In genomic region chr16:49874613-49875237, GRCh38 we compare ENCODE assay signal across 37 cellular contexts. TPM values are rescaled to one million over a fixed set of nuclear protein-coding genes. Genes with fewer than 3 reads are reported as not detected.
"Had no signal": no experiment of that assay in that cellular context is flagged by ENCODE, and none has a peak within 500 bp of the region (broad histone marks: within the 10 kb centered on the region; RNA-seq: fewer than 3 reads in every experiment).

No MANE protein-coding gene starts in this region.

- H3K27ac ChIP-seq: brain microvascular endothelial cell, VCaP had no signal

- H3K9me3 ChIP-seq: MG63 had no signal

- H3K27me3 ChIP-seq: brain microvascular endothelial cell, MG63 had no signal

- H3K4me3 ChIP-seq: MG63 had no signal

- DNase-seq: activated B cell treated with CpG ODN at 0.5 μM for 24 hours; activated CD4-positive, alpha-beta memory T cell treated with anti-CD3 and anti-CD28 coated beads for 36 hours; activated CD4-positive, alpha-beta T cell treated with anti-CD3 and anti-CD28 coated beads for 4 hours; activated CD4-positive, alpha-beta T cell treated with anti-CD3 and anti-CD28 coated beads, Interleukin-2, amount 50 U/mL, for 1 hour; activated CD4-positive, CD25-positive, alpha-beta regulatory T cell treated with anti-CD3 and anti-CD28 coated beads, Interleukin-2, amount 50 U/mL, for 72 hours; activated CD8-positive, alpha-beta memory T cell treated with anti-CD3 and anti-CD28 coated beads, Interleukin-2, amount 10 ng/mL, durations not matched to agents 7 days and 5 days; activated CD8-positive, alpha-beta memory T cell treated with anti-CD3 and anti-CD28 coated beads, Interleukin-2, amount 50 U/mL, for 48 hours; activated effector memory CD4-positive, alpha-beta T cell treated with anti-CD3 and anti-CD28 coated beads, Interleukin-2, amount 50 U/mL, for 16 hours; activated naive CD4-positive, alpha-beta T cell; activated naive CD4-positive, alpha-beta T cell treated with anti-CD3 and anti-CD28 coated beads, Interleukin-2, amount 50 U/mL, for 16 hours; activated naive CD8-positive, alpha-beta T cell treated with anti-CD3 and anti-CD28 coated beads for 36 hours; activated T-cell treated with anti-CD3 and anti-CD28 coated beads, Interleukin-2, amount 50 U/mL, for 72 hours; amniotic stem cell; aorta; brain microvascular endothelial cell; central memory CD4-positive, alpha-beta T cell; Karpas-422; KBM-7; MG63; NCI-H1048; NCI-H1105 treated with DMSO at 0.1 percent for 48 hours; NCI-H1436; NCI-H1694; NCI-H1930; NCI-H2081 treated with DMSO at 0.1 percent for 48 hours; NCI-H345; NCI-H524 treated with DMSO at 0.1 percent for 48 hours; NCI-H748 treated with DMSO at 0.1 percent for 48 hours; OCI-M1; Right ventricle myocardium superior; SW 1271; T-helper 1 cell; T-helper 2 cell; T-helper 9 cell had no signal

- ATAC-seq: activated CD8-positive, alpha-beta memory T cell treated with anti-CD3 and anti-CD28 coated beads, Interleukin-2, amount 10 ng/mL, durations not matched to agents 7 days and 5 days; activated T-cell treated with anti-CD3 and anti-CD28 coated beads, Interleukin-2, amount 50 U/mL, for 72 hours; activated T-helper 17 cell treated with anti-CD3 and anti-CD28 coated beads, Interleukin-2, amount 50 U/mL, for 72 hours had no signal

- H3K36me3 ChIP-seq: brain microvascular endothelial cell, MG63 had no signal

RNA-seq across cellular contexts. Expression of gene ZNF423, which starts 18.8 kb away (rescaled TPM):
- total RNA-seq: activated B cell treated with CpG ODN at 0.5 μM for 24 hours; activated CD4-positive, alpha-beta memory T cell treated with anti-CD3 and anti-CD28 coated beads for 36 hours; activated CD8-positive, alpha-beta memory T cell treated with anti-CD3 and anti-CD28 coated beads, Interleukin-2, amount 10 ng/mL, durations not matched to agents 7 days and 5 days; activated naive CD8-positive, alpha-beta T cell treated with anti-CD3 and anti-CD28 coated beads for 36 hours; activated T-cell treated with anti-CD3 and anti-CD28 coated beads, Interleukin-2, amount 50 U/mL, for 72 hours; activated T-helper 17 cell treated with anti-CD3 and anti-CD28 coated beads, Interleukin-2, amount 50 U/mL, for 72 hours; NCI-H460 had no signal
